ENCODE assay signal across 8 cellular contexts in the genomic region with DNA sequence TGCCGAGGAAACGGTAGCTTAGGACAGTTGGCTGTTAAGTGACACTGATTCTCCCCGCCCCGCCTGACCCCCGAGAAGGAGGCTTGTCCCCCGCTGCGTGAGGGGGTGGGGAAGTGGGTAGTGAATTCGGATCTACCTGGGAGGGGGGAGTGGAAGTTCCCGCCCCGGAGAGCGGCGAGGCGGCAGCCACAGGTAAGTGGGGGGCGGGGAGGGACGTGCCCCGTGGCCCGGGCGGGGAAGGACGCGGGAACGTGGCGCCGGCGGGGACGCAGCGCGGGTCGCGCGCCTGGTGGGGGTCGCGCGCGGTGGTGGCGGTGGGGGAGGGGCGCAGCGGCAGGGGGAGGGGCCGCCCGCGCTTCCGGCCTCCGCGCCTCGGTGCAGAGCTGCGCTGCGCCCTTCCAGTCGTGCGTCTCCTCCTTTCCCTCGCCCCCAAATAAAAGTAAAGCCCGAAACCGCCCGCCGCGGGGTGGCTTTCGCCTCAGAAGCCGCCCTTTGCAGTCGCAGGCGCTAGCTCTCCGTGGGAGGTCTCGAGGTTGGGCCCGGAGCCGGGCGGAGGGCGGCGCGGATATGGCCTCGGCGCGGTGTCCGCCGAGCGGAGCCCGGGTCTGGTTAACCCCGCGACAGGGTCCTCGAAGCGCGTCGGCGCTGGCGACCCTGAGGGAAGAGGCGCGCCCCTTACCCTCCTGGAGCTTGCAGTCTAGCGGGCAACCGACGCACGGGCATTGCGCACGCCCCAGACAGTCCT. TPM values are rescaled to one million over a fixed set of nuclear protein-coding genes. Genes with fewer than 3 reads are reported as not detected.
DNase-seq lines count a peak whose midpoint lies in the region; ATAC-seq and TF ChIP-seq lines count a peak whose summit lies in the region.

No MANE protein-coding gene starts in this region.

- TF ChIP-seq POLR2A in GM18505 (IDR thresholded peaks at IDR 0.05; ENCODE audit: borderline replicate concordance, extremely low read depth, insufficient read depth, insufficient read length) (peak; percentile 69), erythroblast (IDR thresholded peaks at IDR 0.05; ENCODE audit: low read length) (no peak)

- peaks cover 3 to 4% of the 10 kb centered on the region in 2 donors for H3K9me3 Mint-ChIP-seq in stimulated activated naive B cell treated with anti-CD40 and anti-IgM and Interleukin-4, amounts not matched to agents 10 μg/mL and 1 μg/mL and 100 μg/mL, for 72 hours

- H3K36me3 Mint-ChIP-seq in stimulated activated naive B cell treated with anti-CD40 and anti-IgM and Interleukin-4, amounts not matched to agents 10 μg/mL and 1 μg/mL and 100 μg/mL, for 72 hours = peaks cover 4 to 22% of the 10 kb centered on the region in 2 donors

- DNase-seq in A172 (ENCODE audit: low spot score) (peak; percentile 16), NCI-H748 (lab: John Stamatoyannopoulos, UW; ENCODE audit: unreplicated experiment) (peak; percentile 78), erythroblast (lab: John Stamatoyannopoulos, UW) (peak; percentile 78 to 84), myocyte (ENCODE audit: low read depth) (peak; percentile 52)
- peak; percentile 90 for DNase-seq in activated CD8-positive, alpha-beta memory T cell treated with anti-CD3 and anti-CD28 coated beads, Interleukin-2, amount 50 U/mL, for 48 hours
- DNase-seq in stimulated activated naive B cell treated with anti-CD40 and anti-IgM and Interleukin-4, amounts not matched to agents 10 μg/mL and 1 μg/mL and 100 μg/mL, for 72 hours = peak; percentile 65

- H3K27ac Mint-ChIP-seq in stimulated activated naive B cell treated with anti-CD40 and anti-IgM and Interleukin-4, amounts not matched to agents 10 μg/mL and 1 μg/mL and 100 μg/mL, for 72 hours = peak overlapping the region; percentile 99

- peaks cover 20 to 33% of the 10 kb centered on the region in 2 donors for H3K4me1 Mint-ChIP-seq in stimulated activated naive B cell treated with anti-CD40 and anti-IgM and Interleukin-4, amounts not matched to agents 10 μg/mL and 1 μg/mL and 100 μg/mL, for 72 hours

- ATAC-seq in GM18505 (IDR thresholded peaks at IDR 0.05; ENCODE audit: unreplicated experiment) (peak; percentile 56), HG02943 (IDR thresholded peaks at IDR 0.05; ENCODE audit: low read depth, unreplicated experiment) (peak; percentile 46)
- ATAC-seq in stimulated activated naive B cell treated with anti-CD40 and anti-IgM and Interleukin-4, amounts not matched to agents 10 μg/mL and 1 μg/mL and 100 μg/mL, for 72 hours (replicated peaks) = peak; percentile 53 to 63

- peak overlapping the region; percentile 97 to 98 for H3K4me3 Mint-ChIP-seq in stimulated activated naive B cell treated with anti-CD40 and anti-IgM and Interleukin-4, amounts not matched to agents 10 μg/mL and 1 μg/mL and 100 μg/mL, for 72 hours

- H3K27me3 Mint-ChIP-seq in stimulated activated naive B cell treated with anti-CD40 and anti-IgM and Interleukin-4, amounts not matched to agents 10 μg/mL and 1 μg/mL and 100 μg/mL, for 72 hours = no peaks in the 10 kb centered on the region

RNA-seq across cellular contexts. Expression of gene ATF1, which starts 0.4 kb away (rescaled TPM):
- total RNA-seq in A172 (2014; rRNA removed; shearing (Covaris generic)) = 24.3 and 24.8 TPM in 2 replicates
- total RNA-seq in myocyte = 19.2 and 27.3 TPM in 2 replicates
- polyA plus RNA-seq in myocyte (2012) = 24.3 TPM

Comparison
In these comparisons a context has a peak if more than half of its experiments do, and no peak if none do; other contexts are left out.
1. Peak in every context shown above with its lines: DNase-seq and ATAC-seq.
2. DNase-seq: peak in every context shown above with its lines; median percentile 90 in activated CD8-positive, alpha-beta memory T cell treated with anti-CD3 and anti-CD28 coated beads, Interleukin-2, amount 50 U/mL, for 48 hours; 81 in erythroblast; 78 in NCI-H748; 65 in stimulated activated naive B cell treated with anti-CD40 and anti-IgM and Interleukin-4, amounts not matched to agents 10 μg/mL and 1 μg/mL and 100 μg/mL, for 72 hours; 52 in myocyte; 16 in A172.